ENCODE assay signal across 8 cellular contexts in the genomic region with DNA sequence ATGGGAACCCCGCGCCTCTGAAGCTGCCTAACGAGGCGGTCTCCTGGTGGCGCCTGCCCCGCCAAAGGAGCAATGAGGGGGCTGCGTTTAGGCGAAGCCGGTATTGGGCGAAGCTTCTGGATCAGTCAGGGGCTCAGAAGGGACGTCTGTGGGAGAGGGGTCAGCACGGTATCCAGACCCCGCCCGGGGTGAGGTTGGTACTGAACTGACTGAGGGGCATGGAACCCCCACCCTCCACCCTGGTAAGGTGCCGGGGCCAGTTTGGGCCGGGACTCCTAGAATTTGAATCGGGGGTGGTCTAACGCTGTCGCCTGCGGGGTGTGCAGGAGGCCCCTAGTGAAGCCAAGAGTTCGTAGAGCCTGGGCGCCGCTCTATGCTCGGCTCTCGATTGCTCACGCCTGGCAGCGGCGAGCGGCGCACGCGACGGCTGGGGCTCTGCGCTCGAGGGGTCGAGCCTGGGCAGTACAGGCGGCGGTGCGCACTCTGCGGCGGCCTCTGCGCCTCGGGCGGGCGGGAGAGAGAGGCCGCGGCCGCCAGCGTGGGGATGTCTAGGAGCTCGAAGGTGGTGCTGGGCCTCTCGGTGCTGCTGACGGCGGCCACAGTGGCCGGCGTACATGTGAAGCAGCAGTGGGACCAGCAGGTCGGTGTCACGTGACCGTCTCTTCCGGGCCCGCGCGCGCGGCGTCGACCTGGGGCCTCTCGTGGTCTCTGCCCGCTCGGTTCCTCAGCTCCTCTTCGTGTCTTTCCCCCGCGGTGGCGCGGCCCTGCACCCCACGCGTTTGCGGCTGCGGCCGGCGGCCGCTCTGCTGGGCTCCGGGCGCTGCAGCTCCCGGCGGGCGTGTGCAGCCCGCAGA. TPM values are rescaled to one million over a fixed set of nuclear protein-coding genes. Genes with fewer than 3 reads are reported as not detected.
DNase-seq lines count a peak whose midpoint lies in the region; ATAC-seq and TF ChIP-seq lines count a peak whose summit lies in the region.

A gene with protein sequence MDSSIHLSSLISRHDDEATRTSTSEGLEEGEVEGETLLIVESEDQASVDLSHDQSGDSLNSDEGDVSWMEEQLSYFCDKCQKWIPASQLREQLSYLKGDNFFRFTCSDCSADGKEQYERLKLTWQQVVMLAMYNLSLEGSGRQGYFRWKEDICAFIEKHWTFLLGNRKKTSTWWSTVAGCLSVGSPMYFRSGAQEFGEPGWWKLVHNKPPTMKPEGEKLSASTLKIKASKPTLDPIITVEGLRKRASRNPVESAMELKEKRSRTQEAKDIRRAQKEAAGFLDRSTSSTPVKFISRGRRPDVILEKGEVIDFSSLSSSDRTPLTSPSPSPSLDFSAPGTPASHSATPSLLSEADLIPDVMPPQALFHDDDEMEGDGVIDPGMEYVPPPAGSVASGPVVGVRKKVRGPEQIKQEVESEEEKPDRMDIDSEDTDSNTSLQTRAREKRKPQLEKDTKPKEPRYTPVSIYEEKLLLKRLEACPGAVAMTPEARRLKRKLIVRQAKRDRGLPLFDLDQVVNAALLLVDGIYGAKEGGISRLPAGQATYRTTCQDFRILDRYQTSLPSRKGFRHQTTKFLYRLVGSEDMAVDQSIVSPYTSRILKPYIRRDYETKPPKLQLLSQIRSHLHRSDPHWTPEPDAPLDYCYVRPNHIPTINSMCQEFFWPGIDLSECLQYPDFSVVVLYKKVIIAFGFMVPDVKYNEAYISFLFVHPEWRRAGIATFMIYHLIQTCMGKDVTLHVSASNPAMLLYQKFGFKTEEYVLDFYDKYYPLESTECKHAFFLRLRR (plus strand): TSS at position 452 of the 854 bp plus-strand sequence. CDS start 4,798 bp downstream, outside the sequence.
A gene with protein sequence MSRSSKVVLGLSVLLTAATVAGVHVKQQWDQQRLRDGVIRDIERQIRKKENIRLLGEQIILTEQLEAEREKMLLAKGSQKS (plus strand): TSS at position 452 of the 854 bp plus-strand sequence. CDS start 93 bp downstream, at position 545.

- H3K36me3 ChIP-seq in cardiac muscle cell (no peaks in the 10 kb centered on the region), parathyroid adenoma (ENCODE audit: control insufficient read depth, insufficient read depth, low read length) (no peaks in the 10 kb centered on the region), tibial artery (peaks cover 4 to 6% (median 6%) of the 10 kb centered on the region in 3 donors)

- no peak for TF ChIP-seq CTCF in GM12865 (IDR thresholded peaks at IDR 0.05; ENCODE audit: insufficient read depth, low read depth, low read length, missing control alignments)
- no peak for TF ChIP-seq CTCF in cardiac muscle cell (IDR thresholded peaks at IDR 0.05; ENCODE audit: low read depth, low read length)
- no peak for TF ChIP-seq CTCF in parathyroid adenoma (IDR thresholded peaks at IDR 0.05)
- TF ChIP-seq CTCF in tibial artery (IDR thresholded peaks at IDR 0.05): no peak

- intact Hi-C loops in tibial artery (cut with DNase I; ENCODE audit: low total_unique reads): loop anchor here (2.0 kb wide), 1 partner anchor 151 kb away; a partner anchor contains a TSS

- ATAC-seq in HG02610 (IDR thresholded peaks at IDR 0.05; ENCODE audit: unreplicated experiment): peak; percentile 85

- H3K79me2 ChIP-seq in parathyroid adenoma: peaks cover 21% of the 10 kb centered on the region

- H3K4me3 ChIP-seq in GM12865 (ENCODE audit: low read depth, low read length) (peak within 1 kb of the TSS; percentile 85), cardiac muscle cell (peak within 1 kb of the TSS; percentile 88), parathyroid adenoma (ENCODE audit: low read depth, low read length) (peak within 1 kb of the TSS; percentile 77), tibial artery (peak within 1 kb of the TSS; percentile 70 to 95)

- H3K4me2 ChIP-seq in parathyroid adenoma (ENCODE audit: low read length): peak within 1 kb of the TSS; percentile 92

- peak; percentile 97 for DNase-seq in GM12865 (ENCODE audit: low read depth)
- peak; percentile 87 for DNase-seq in NCI-H1092 (lab: John Stamatoyannopoulos, UW)
- DNase-seq in SW 1271 (lab: John Stamatoyannopoulos, UW): peak; percentile 79 to 84
- DNase-seq in activated naive CD8-positive, alpha-beta T cell treated with anti-CD3 and anti-CD28 coated beads, Interleukin-2, amount 50 U/mL, for 16 hours (ENCODE audit: low read depth, low spot score): peak; percentile 81
- DNase-seq in cardiac muscle cell (ENCODE audit: low read depth in 1 of 2, low spot score in 1 of 2): peak; percentile 94 to 96
- DNase-seq in tibial artery: peak; percentile 85 to 93

- H3K4me1 ChIP-seq in cardiac muscle cell (ENCODE audit: low read depth): peaks cover 7% of the 10 kb centered on the region
- peaks cover 5% of the 10 kb centered on the region for H3K4me1 ChIP-seq in parathyroid adenoma
- H3K4me1 ChIP-seq in tibial artery: peaks cover 0 to 30% (median 21%) of the 10 kb centered on the region in 4 donors

- peak within 1 kb of the TSS; percentile 100 for H2AFZ ChIP-seq in parathyroid adenoma

- peak within 1 kb of the TSS; percentile 90 for H3K9ac ChIP-seq in parathyroid adenoma

- no peaks in the 10 kb centered on the region for H3K9me3 ChIP-seq in cardiac muscle cell (ENCODE audit: low read depth)
- no peaks in the 10 kb centered on the region for H3K9me3 ChIP-seq in parathyroid adenoma (ENCODE audit: control insufficient read depth, low read length)
- H3K9me3 ChIP-seq in tibial artery: no peaks in the 10 kb centered on the region

- H3K27ac ChIP-seq in cardiac muscle cell (peak within 1 kb of the TSS; percentile 89), parathyroid adenoma (peak within 1 kb of the TSS; percentile 87), tibial artery (peak within 1 kb of the TSS; percentile 77 to 95)

- H3K27me3 ChIP-seq in cardiac muscle cell (no peaks in the 10 kb centered on the region), parathyroid adenoma (ENCODE audit: control insufficient read depth, insufficient read depth, low read length) (no peaks in the 10 kb centered on the region), tibial artery (no peaks in the 10 kb centered on the region)

RNA-seq across cellular contexts. Expression of the first gene that starts in this region (rescaled TPM):
- 19.2 and 23.5 TPM in 2 replicates for total RNA-seq in cardiac muscle cell
- 19.8 and 24.7 TPM in 2 replicates for polyA plus RNA-seq in cardiac muscle cell

RNA-seq across cellular contexts. Expression of the second gene that starts in this region (rescaled TPM):
- 18.2 and 18.3 TPM in 2 replicates for total RNA-seq in cardiac muscle cell
- polyA plus RNA-seq in cardiac muscle cell: 25.7 and 27.9 TPM in 2 replicates

Comparison
In these comparisons a context has a peak if more than half of its experiments do, and no peak if none do; other contexts are left out.
1. Peak in every context shown above with its lines: DNase-seq, ATAC-seq, H3K4me3 ChIP-seq and H3K27ac ChIP-seq.